ENCODE assay signal across 23 cellular contexts in genomic region chrX:78532363-78532762, GRCh38.
A peak's percentile ranks its signal among the peaks of the same experiment; 100 is the strongest.
DNase-seq lines count a peak whose midpoint lies in the region; ATAC-seq and TF ChIP-seq lines count a peak whose summit lies in the region.
"Had no signal": no experiment of that assay in that cellular context is flagged by ENCODE, and none has a peak within 500 bp of the region (broad histone marks: within the 10 kb centered on the region; RNA-seq: fewer than 3 reads in every experiment).

No MANE protein-coding gene starts in this region.

- ATAC-seq in PC-3 (peak; percentile 78), GM18870 (IDR thresholded peaks at IDR 0.05; ENCODE audit: unreplicated experiment) (no peak), Right ventricle myocardium inferior (no peak)
- ATAC-seq: CD8-positive, alpha-beta T cell; GM12878; K562 had no signal

- no peaks in the 10 kb centered on the region for H3K27me3 ChIP-seq in PC-3 (ENCODE audit: low read length)
- H3K27me3 ChIP-seq in esophagus squamous epithelium = no peaks in the 10 kb centered on the region
- H3K27me3 ChIP-seq: MG63 had no signal

- CTCF ChIA-PET in PC-3 (lab: Charles Lee) = no interaction called here

- no peaks in the 10 kb centered on the region for H3K9me3 ChIP-seq in PC-3 (ENCODE audit: low read length)
- H3K9me3 ChIP-seq in esophagus squamous epithelium = no peaks in the 10 kb centered on the region
- H3K9me3 ChIP-seq: Caco-2, MG63 had no signal

- no TSS peak for BruUV-seq in PC-3 (replicated peaks; lab: Mats Ljungman, UMichigan)

- peak; percentile 19 for DNase-seq in NOMO-1 treated with DMSO at 0.1 percent for 48 hours (lab: John Stamatoyannopoulos, UW; ENCODE audit: unreplicated experiment)
- DNase-seq in NOMO-1 treated with dmso at 0.1 percent for 144 hours (lab: John Stamatoyannopoulos, UW; ENCODE audit: unreplicated experiment) = no peak
- DNase-seq in PC-3 = peak; percentile 51
- peak; percentile 15 for DNase-seq in fibroblast of peridontal ligament (ENCODE audit: extremely low read depth)
- DNase-seq in Right ventricle myocardium inferior (ENCODE audit: missing footprints) = no peak
- DNase-seq in esophagus squamous epithelium (lab: John Stamatoyannopoulos, UW) = no peak
- DNase-seq: Caco-2; CD8-positive, alpha-beta T cell; EL; GDM1; HCEC 1CT; MG63; NCI-H2029; NCI-H226; NCI-H510A; NCI-H69; RPMI8226; SHP77 had no signal

- POLR2A ChIA-PET in PC-3 (lab: Charles Lee; ENCODE audit: unreplicated experiment) = no interaction called here

- H3K4me3 ChIP-seq in PC-3 (ENCODE audit: low read length) = no peak overlapping the region
- no peak overlapping the region for H3K4me3 ChIP-seq in esophagus squamous epithelium
- H3K4me3 ChIP-seq: GM12878, K562, MG63 had no signal

- H3K4me1 ChIP-seq in PC-3 (ENCODE audit: insufficient read depth, low read length) (peaks cover 20% of the 10 kb centered on the region), esophagus squamous epithelium (peaks cover 0 to 6% (median 0%) of the 10 kb centered on the region in 3 donors)
- H3K4me1 ChIP-seq: Caco-2 had no signal

- no peaks in the 10 kb centered on the region for H3F3A ChIP-seq in PC-3 (ENCODE audit: low read length, unreplicated experiment)

- no peak for TF ChIP-seq CTCF in PC-3 (conservative IDR thresholded peaks at IDR 0.05; ENCODE audit: low read depth, low read length)
- no peak for TF ChIP-seq CTCF in esophagus squamous epithelium (IDR thresholded peaks at IDR 0.05)

- H3K9me2 ChIP-seq in PC-3 (replicated peaks; ENCODE audit: low read length) = no peaks in the 10 kb centered on the region

- no peaks in the 10 kb centered on the region for H4K20me1 ChIP-seq in PC-3 (ENCODE audit: low read length)

- no peak overlapping the region for H2AFZ ChIP-seq in PC-3 (ENCODE audit: low read length)

- H3K36me3 ChIP-seq in PC-3 (ENCODE audit: low read depth, low read length) = no peaks in the 10 kb centered on the region
- H3K36me3 ChIP-seq in esophagus squamous epithelium = no peaks in the 10 kb centered on the region
- H3K36me3 ChIP-seq: MG63 had no signal

- intact Hi-C loops in PC-3 (cut with micrococcal nuclease) = no loop called here
- intact Hi-C loops in Right ventricle myocardium inferior (cut with DNase I) = no loop called here
- intact Hi-C loops in esophagus squamous epithelium (cut with DNase I) = no loop called here

- no peak for TF ChIP-seq POLR2A in esophagus squamous epithelium (IDR thresholded peaks at IDR 0.05)

- H3K9ac ChIP-seq in PC-3 (ENCODE audit: low read length) = no peak overlapping the region

- no peaks in the 10 kb centered on the region for H3K79me2 ChIP-seq in PC-3 (ENCODE audit: low read length)

- H3K27ac ChIP-seq in PC-3 (ENCODE audit: low read length) (no peak overlapping the region), esophagus squamous epithelium (no peak overlapping the region)
- H3K27ac ChIP-seq: 22Rv1, C4-2B had no signal

- 0 out of 2 replicates have a peak overlapping the region, but pooled peaks have one; percentile 36 for H3K4me2 ChIP-seq in PC-3 (ENCODE audit: low read length)

Comparison
In these comparisons a context has a peak if more than half of its experiments do, and no peak if none do; other contexts are left out.
1. DNase-seq: peak in NOMO-1 treated with DMSO at 0.1 percent for 48 hours (single experiment), PC-3 (single experiment) and fibroblast of peridontal ligament (single experiment); none in NOMO-1 treated with dmso at 0.1 percent for 144 hours (single experiment), Right ventricle myocardium inferior (single experiment) and esophagus squamous epithelium (single experiment).